7 cellular contexts compared by ENCODE assay signal in the genomic region with DNA sequence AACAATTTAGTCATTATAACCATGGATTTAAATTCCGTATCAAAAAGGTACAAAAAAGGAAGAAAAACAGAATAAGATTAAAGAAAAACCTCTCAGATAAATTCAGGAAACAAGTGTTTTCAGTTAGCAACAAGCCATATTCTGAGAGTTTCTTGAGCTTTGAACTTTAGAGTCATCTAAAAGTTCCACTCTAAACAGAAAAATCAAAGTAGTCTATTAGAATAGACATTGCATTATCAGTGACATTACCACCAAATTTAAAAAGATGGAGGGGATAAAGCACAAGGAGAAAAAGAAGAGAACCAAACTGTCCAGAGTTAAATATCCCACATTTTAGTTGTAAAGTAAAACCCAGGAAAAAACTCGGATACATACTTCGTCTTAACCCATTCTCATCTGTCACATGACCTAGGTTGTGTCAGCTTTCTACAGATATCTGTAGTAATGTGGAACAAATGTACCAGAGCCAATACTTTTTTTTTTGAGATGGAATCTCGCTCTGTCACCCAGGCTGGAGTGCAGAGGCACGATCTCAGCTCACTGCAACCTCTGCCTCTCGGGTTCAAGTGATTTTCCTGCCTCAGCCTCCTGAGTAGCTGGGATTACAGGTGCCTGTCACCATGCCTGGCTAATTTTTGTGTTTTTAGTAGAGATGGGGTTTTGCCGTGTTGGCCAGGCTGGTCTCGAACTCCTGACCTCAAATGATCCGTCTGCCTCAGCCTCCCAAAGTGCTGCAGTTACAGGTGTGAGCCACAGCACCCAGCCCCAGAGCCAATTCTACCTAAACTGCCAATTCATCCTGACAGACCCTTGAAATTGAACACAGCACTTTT.
DNase-seq lines count a peak whose midpoint lies in the region; ATAC-seq, FAIRE-seq and TF ChIP-seq lines count a peak whose summit lies in the region.
"Not testable (repeated sequence)": the region's sequence is repeated elsewhere in the genome, so short reads cannot be mapped to it uniquely, and the experiment has no call there.

No MANE protein-coding gene starts in this region.

- H3K36me3 ChIP-seq in Panc1 (ENCODE audit: control insufficient read depth, insufficient read depth, low read length); right lobe of liver: not testable (repeated sequence)

- not testable (repeated sequence) for H3K27me3 Mint-ChIP-seq in activated T-cell treated with anti-CD3 and anti-CD28 coated beads, Interleukin-2, amount 50 U/mL, for 24 hours; MCF 10A (ENCODE audit: insufficient read depth, unreplicated experiment); progenitor cell of endocrine pancreas

- WGBS in right lobe of liver (ENCODE audit: insufficient coverage, low coverage, low lambda C conversion rate, missing lambda C conversion rate), result 45% methylated on average over 9 of the region's 9 CpGs

- H3K27ac Mint-ChIP-seq in activated T-cell treated with anti-CD3 and anti-CD28 coated beads, Interleukin-2, amount 50 U/mL, for 24 hours, result peak overlapping the region; percentile 74
- peak overlapping the region; percentile 83 for H3K27ac Mint-ChIP-seq in MCF 10A (ENCODE audit: low read depth, unreplicated experiment)
- peak overlapping the region; percentile 63 for H3K27ac Mint-ChIP-seq in progenitor cell of endocrine pancreas

- not testable (repeated sequence) for TF ChIP-seq POLR2A in GM12891 (IDR thresholded peaks at IDR 0.05; ENCODE audit: low read depth, low read length); right lobe of liver (IDR thresholded peaks at IDR 0.05)

- not testable (repeated sequence) for ATAC-seq in Panc1
- ATAC-seq in right lobe of liver, result peak; percentile 56 to 73 (median 62)

- not testable (repeated sequence) for H3K27me3 ChIP-seq in Panc1 (ENCODE audit: control insufficient read depth, insufficient read depth, low read length); right lobe of liver

- peaks cover 81% of the 10 kb centered on the region for H3K4me1 Mint-ChIP-seq in activated T-cell treated with anti-CD3 and anti-CD28 coated beads, Interleukin-2, amount 50 U/mL, for 24 hours (ENCODE audit: low read depth)
- H3K4me1 Mint-ChIP-seq in MCF 10A (ENCODE audit: insufficient read depth, unreplicated experiment) (peaks cover 46% of the 10 kb centered on the region), progenitor cell of endocrine pancreas (ENCODE audit: low read depth) (peaks cover 17% of the 10 kb centered on the region)

- not testable (repeated sequence) for H3K4me3 Mint-ChIP-seq in activated T-cell treated with anti-CD3 and anti-CD28 coated beads, Interleukin-2, amount 50 U/mL, for 24 hours; MCF 10A (ENCODE audit: unreplicated experiment); progenitor cell of endocrine pancreas (ENCODE audit: low read depth)

- H3K4me1 ChIP-seq in Panc1 (ENCODE audit: control insufficient read depth, insufficient read depth, low read length), result not testable (repeated sequence)
- peaks cover 0 to 46% (median 16%) of the 10 kb centered on the region in 4 donors for H3K4me1 ChIP-seq in right lobe of liver

- H3K9me3 Mint-ChIP-seq in activated T-cell treated with anti-CD3 and anti-CD28 coated beads, Interleukin-2, amount 50 U/mL, for 24 hours; MCF 10A (ENCODE audit: unreplicated experiment); progenitor cell of endocrine pancreas (ENCODE audit: low read depth): not testable (repeated sequence)

- FAIRE-seq in GM12891 (lab: Jason Lieb, UNC), result peak; percentile 76

- H3K4me3 ChIP-seq in Panc1 (ENCODE audit: low read depth in 2 of 2, low read length in 2 of 2); fibroblast of villous mesenchyme (ENCODE audit: low read depth, low read length); right lobe of liver: not testable (repeated sequence)

- DNase-seq in GM12891 (ENCODE audit: insufficient read length, low spot score); Panc1 (ENCODE audit: low read depth, low spot score); activated T-cell treated with anti-CD3 and anti-CD28 coated beads, Interleukin-2, amount 50 U/mL, for 24 hours; MCF 10A (ENCODE audit: unreplicated experiment); right lobe of liver; progenitor cell of endocrine pancreas (ENCODE audit: low spot score, unreplicated experiment): not testable (repeated sequence)
- DNase-seq in fibroblast of villous mesenchyme (ENCODE audit: low read depth), result peak; percentile 12

- H3K9me3 ChIP-seq in Panc1 (ENCODE audit: control insufficient read depth, insufficient read depth, low read depth, low read length); right lobe of liver: not testable (repeated sequence)

- not testable (repeated sequence) for TF ChIP-seq CTCF in Panc1 (IDR thresholded peaks at IDR 0.05); MCF 10A (IDR thresholded peaks at IDR 0.05; ENCODE audit: unreplicated experiment); fibroblast of villous mesenchyme (IDR thresholded peaks at IDR 0.05; ENCODE audit: insufficient read depth, low read depth, low read length); right lobe of liver (IDR thresholded peaks at IDR 0.05); progenitor cell of endocrine pancreas (IDR thresholded peaks at IDR 0.05; ENCODE audit: unreplicated experiment)

- peaks cover 21% of the 10 kb centered on the region for H3K36me3 Mint-ChIP-seq in activated T-cell treated with anti-CD3 and anti-CD28 coated beads, Interleukin-2, amount 50 U/mL, for 24 hours (ENCODE audit: low read depth)
- not testable (repeated sequence) for H3K36me3 Mint-ChIP-seq in MCF 10A (ENCODE audit: insufficient read depth, unreplicated experiment); progenitor cell of endocrine pancreas (ENCODE audit: insufficient read depth)

- intact Hi-C loops in Panc1 (cut with micrococcal nuclease; ENCODE audit: unreplicated experiment); MCF 10A (cut with micrococcal nuclease); right lobe of liver (cut with DNase I): not testable (repeated sequence)

- POLR2A ChIA-PET in Panc1 (lab: Charles Lee), result not testable (repeated sequence)
- POLR2A ChIA-PET in MCF 10A (lab: Yijun Ruan, JAX), result interaction anchor here (0.8 to 5.3 kb wide), 4 partner anchors 8 to 39 kb away, joined by 3 to 34 read pairs (median 3); no protein-coding TSS in a partner anchor

- not testable (repeated sequence) for BruUV-seq in Panc1 (replicated peaks; lab: Mats Ljungman, UMichigan); MCF 10A (replicated peaks; lab: Mats Ljungman, UMichigan)

- CTCF ChIA-PET in Panc1 (lab: Charles Lee), result not testable (repeated sequence)
- CTCF ChIA-PET in MCF 10A (lab: Yijun Ruan, JAX), result interaction anchor here (0.6 to 0.9 kb wide), 3 partner anchors 10 to 85 kb away, joined by 3 to 4 read pairs (median 4); no protein-coding TSS in a partner anchor

- H3K27ac ChIP-seq in Panc1 (ENCODE audit: low read length) (0 out of 2 replicates have a peak overlapping the region, but pooled peaks have one; percentile 66), right lobe of liver (peak overlapping the region in 2 of 3 donors; percentile 5 to 62)

- in situ Hi-C loops in Panc1 (cut with HindIII; ENCODE audit: low pct_unique_long_range_greater_than_20kb, low sequenced_read_pairs), result not testable (repeated sequence)
